In the genomic region with DNA sequence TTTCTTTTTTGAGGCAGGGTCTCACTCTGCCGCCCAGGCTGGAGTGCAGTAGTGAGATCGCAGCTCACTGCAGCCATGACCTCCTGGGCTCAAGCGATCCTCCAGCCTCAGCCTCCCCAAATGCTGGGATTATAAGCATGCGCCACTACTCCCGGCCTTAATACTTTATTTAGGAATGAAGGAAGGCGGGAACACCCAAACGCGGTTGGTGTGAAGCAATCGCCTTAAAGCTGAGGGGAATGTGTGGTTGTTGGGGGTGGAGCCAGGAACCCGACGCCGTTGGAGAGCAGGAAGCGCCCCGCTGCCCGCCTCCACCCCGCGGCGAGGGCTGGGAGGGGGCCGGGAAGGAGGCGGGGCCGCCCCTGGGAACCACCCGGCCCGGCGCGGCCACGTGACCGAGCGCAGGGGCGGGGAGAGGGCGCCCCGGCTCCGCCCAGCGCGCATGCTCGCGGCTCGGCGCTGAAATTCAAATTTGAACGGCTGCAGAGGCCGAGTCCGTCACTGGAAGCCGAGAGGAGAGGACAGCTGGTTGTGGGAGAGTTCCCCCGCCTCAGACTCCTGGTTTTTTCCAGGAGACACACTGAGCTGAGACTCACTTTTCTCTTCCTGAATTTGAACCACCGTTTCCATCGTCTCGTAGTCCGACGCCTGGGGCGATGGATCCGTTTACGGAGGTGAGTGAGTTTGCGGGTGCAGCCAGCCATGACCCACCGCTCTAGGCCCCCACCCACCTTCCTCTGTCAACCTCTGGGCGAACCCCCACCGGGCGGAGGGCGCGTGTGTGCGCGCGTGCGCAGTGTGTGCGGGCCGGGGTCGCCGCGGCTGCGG, we compare ENCODE assay signal across 8 cellular contexts. TPM values are rescaled to one million over a fixed set of nuclear protein-coding genes. Genes with fewer than 3 reads are reported as not detected.
DNase-seq lines count a peak whose midpoint lies in the region; ATAC-seq and TF ChIP-seq lines count a peak whose summit lies in the region.

A gene with protein sequence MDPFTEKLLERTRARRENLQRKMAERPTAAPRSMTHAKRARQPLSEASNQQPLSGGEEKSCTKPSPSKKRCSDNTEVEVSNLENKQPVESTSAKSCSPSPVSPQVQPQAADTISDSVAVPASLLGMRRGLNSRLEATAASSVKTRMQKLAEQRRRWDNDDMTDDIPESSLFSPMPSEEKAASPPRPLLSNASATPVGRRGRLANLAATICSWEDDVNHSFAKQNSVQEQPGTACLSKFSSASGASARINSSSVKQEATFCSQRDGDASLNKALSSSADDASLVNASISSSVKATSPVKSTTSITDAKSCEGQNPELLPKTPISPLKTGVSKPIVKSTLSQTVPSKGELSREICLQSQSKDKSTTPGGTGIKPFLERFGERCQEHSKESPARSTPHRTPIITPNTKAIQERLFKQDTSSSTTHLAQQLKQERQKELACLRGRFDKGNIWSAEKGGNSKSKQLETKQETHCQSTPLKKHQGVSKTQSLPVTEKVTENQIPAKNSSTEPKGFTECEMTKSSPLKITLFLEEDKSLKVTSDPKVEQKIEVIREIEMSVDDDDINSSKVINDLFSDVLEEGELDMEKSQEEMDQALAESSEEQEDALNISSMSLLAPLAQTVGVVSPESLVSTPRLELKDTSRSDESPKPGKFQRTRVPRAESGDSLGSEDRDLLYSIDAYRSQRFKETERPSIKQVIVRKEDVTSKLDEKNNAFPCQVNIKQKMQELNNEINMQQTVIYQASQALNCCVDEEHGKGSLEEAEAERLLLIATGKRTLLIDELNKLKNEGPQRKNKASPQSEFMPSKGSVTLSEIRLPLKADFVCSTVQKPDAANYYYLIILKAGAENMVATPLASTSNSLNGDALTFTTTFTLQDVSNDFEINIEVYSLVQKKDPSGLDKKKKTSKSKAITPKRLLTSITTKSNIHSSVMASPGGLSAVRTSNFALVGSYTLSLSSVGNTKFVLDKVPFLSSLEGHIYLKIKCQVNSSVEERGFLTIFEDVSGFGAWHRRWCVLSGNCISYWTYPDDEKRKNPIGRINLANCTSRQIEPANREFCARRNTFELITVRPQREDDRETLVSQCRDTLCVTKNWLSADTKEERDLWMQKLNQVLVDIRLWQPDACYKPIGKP (plus strand): TSS at position 492 of the 828 bp plus-strand sequence. CDS start 165 bp downstream, at position 657.

- DNase-seq in 8988T (peak; percentile 63), NCI-H2107 (lab: John Stamatoyannopoulos, UW) (peak; percentile 98), UCSD-AML1 (lab: John Stamatoyannopoulos, UW; ENCODE audit: unreplicated experiment) (peak; percentile 86), brain microvascular endothelial cell (peak; percentile 90), gastrocnemius medialis (peak; percentile 79 to 89)

- intact Hi-C loops in gastrocnemius medialis (cut with DNase I; ENCODE audit: low total_unique reads) = loop anchor here (1.0 to 2.0 kb wide), 2 partner anchors 22 to 589 kb away; a partner anchor contains a TSS

- peak in 1 of 2 donors; percentile 9 for TF ChIP-seq POLR2A in gastrocnemius medialis (IDR thresholded peaks at IDR 0.05)

- H3K4me1 ChIP-seq in gastrocnemius medialis = peaks cover 14 to 19% of the 10 kb centered on the region in 2 donors

- in situ Hi-C loops in brain microvascular endothelial cell (cut with HindIII; ENCODE audit: low pct_ligation_motif_present, low sequenced_read_pairs) (no loop called here), gastrocnemius medialis (cut with MboI; ENCODE audit: low sequenced_read_pairs in 4 of 4) (no loop called here)

- H3K4me3 ChIP-seq in brain microvascular endothelial cell (ENCODE audit: low read depth, low read length) (peak within 1 kb of the TSS; percentile 77), iPS-11a (ENCODE audit: low read depth, low read length) (peak within 1 kb of the TSS; percentile 88), gastrocnemius medialis (peak within 1 kb of the TSS; percentile 58 to 77 (median 65))

- no peaks in the 10 kb centered on the region for H3K9me3 ChIP-seq in gastrocnemius medialis

- H3K27me3 ChIP-seq in brain microvascular endothelial cell (replicated peaks) (no peaks in the 10 kb centered on the region), gastrocnemius medialis (no peaks in the 10 kb centered on the region)

- H3K27ac ChIP-seq in brain microvascular endothelial cell = peak within 1 kb of the TSS; percentile 93
- H3K27ac ChIP-seq in gastrocnemius medialis = peak within 1 kb of the TSS; percentile 66 to 82 (median 69)

- H3K36me3 ChIP-seq in brain microvascular endothelial cell (replicated peaks) (no peaks in the 10 kb centered on the region), gastrocnemius medialis (no peaks in the 10 kb centered on the region)

- TF ChIP-seq CTCF in brain microvascular endothelial cell (IDR thresholded peaks at IDR 0.05; ENCODE audit: low read depth, low read length, missing control alignments) (no peak), gastrocnemius medialis (IDR thresholded peaks at IDR 0.05 in 4 of 5, conservative IDR thresholded peaks at IDR 0.05 in 1 of 5) (no peak)

- peak; percentile 54 for ATAC-seq in GM18519 (IDR thresholded peaks at IDR 0.05; ENCODE audit: low FRiP score, unreplicated experiment)
- peak; percentile 80 for ATAC-seq in HG03039 (IDR thresholded peaks at IDR 0.05; ENCODE audit: unreplicated experiment)
- ATAC-seq in gastrocnemius medialis = peak; percentile 88 to 93

RNA-seq across cellular contexts. Expression of the gene that starts here (rescaled TPM):
- total RNA-seq in gastrocnemius medialis = 1 to 10 TPM in 3 of 4 donors, under 1 TPM in 1; 0.73 to 1.8 (median 1.3) TPM

Comparison
In these comparisons a context has a peak if more than half of its experiments do, and no peak if none do; other contexts are left out.
1. Peak in every context shown above with its lines: DNase-seq, ATAC-seq, H3K4me3 ChIP-seq and H3K27ac ChIP-seq.